ENCODE assay signal across 8 cellular contexts in the genomic region with DNA sequence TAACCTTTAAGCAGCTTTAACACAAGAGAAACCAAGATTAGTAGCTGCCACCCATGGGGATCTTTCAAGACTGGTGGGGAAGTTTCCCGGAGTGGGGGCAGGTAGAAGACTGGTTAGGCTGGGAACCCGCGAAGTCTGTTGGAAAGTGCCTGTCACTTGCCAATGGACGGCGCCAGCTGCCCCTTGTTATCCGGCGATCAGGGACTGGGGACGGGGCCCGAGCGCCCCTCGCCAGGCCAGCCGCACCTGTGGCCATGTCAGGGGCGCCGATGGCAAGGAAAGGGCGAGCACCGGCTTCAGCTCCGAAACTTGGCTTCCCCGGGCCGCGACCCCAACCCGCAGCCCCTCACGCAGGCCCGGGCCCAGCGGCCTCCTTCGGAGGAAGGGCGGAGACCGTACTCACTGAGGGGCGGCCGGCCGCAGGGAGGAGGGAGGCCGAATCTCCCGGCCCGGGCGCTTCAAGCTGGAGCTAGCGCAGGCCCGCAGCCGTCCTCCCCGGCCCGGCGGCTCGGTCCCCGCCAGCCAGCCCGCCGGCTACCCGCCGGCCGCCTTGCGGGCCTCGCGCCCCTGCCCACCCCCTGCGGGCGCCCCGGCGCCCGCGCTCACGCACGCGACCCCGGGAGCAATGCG. TPM values are rescaled to one million over a fixed set of nuclear protein-coding genes. Genes with fewer than 3 reads are reported as not detected.
A peak's percentile ranks its signal among the peaks of the same experiment; 100 is the strongest.
DNase-seq lines count a peak whose midpoint lies in the region; ATAC-seq and TF ChIP-seq lines count a peak whose summit lies in the region.

No MANE protein-coding gene starts in this region.

- H3K4me3 ChIP-seq in GM12864 (ENCODE audit: low read depth, low read length) (peak overlapping the region; percentile 55), HCT116 (replicated peaks in 1 of 2; ENCODE audit: low read depth in 1 of 2, low read length in 2 of 2) (peak overlapping the region; percentile 66 to 88), OCI-LY7 (ENCODE audit: low read depth, low read length, poor library complexity, severe bottlenecking) (peak overlapping the region; percentile 79), cardiac muscle cell (peak overlapping the region; percentile 46), parathyroid adenoma (ENCODE audit: low read depth, low read length) (peak overlapping the region; percentile 74)

- H3K36me3 ChIP-seq in HCT116 (ENCODE audit: control insufficient read depth in 1 of 2, insufficient read depth in 2 of 2, low read length in 2 of 2) (peaks cover 5 to 7% of the 10 kb centered on the region in 2 experiments; a peak in 3 of 4 replicates), OCI-LY7 (ENCODE audit: insufficient read depth, low read length) (peaks cover 32% of the 10 kb centered on the region), cardiac muscle cell (peaks cover 15% of the 10 kb centered on the region), parathyroid adenoma (ENCODE audit: control insufficient read depth, insufficient read depth, low read length) (no peaks in the 10 kb centered on the region)

- CTCF ChIA-PET in HCT116 (lab: Charles Lee) (no interaction called here), OCI-LY7 (lab: Charles Lee; ENCODE audit: unreplicated experiment) (interaction anchor here (0.5 kb wide), 1 partner anchor 267 kb away, joined by 3 read pairs; no protein-coding TSS in a partner anchor)

- H3K9me3 ChIP-seq in HCT116 (ENCODE audit: control insufficient read depth in 1 of 2, insufficient read depth in 1 of 2, low read depth in 1 of 2, low read length in 2 of 2) (no peaks in the 10 kb centered on the region), OCI-LY7 (ENCODE audit: low read length) (no peaks in the 10 kb centered on the region), cardiac muscle cell (ENCODE audit: low read depth) (no peaks in the 10 kb centered on the region), parathyroid adenoma (ENCODE audit: control insufficient read depth, low read length) (no peaks in the 10 kb centered on the region)

- DNase-seq in GM12864 (ENCODE audit: low read depth) (no peak), HCT116 (ENCODE audit: low read depth, low spot score) (no peak), OCI-LY7 (ENCODE audit: low spot score) (peak; percentile 52), cardiac muscle cell (ENCODE audit: low read depth in 1 of 2, low spot score in 1 of 2) (peak; percentile 46 to 74), NCI-H774 (lab: John Stamatoyannopoulos, UW) (no peak)
- peak; percentile 26 for DNase-seq in activated naive CD4-positive, alpha-beta T cell treated with anti-CD3 and anti-CD28 coated beads, Interleukin-2, amount 50 U/mL, for 16 hours

- peak overlapping the region; percentile 88 for H3K4me2 ChIP-seq in HCT116 (ENCODE audit: low read length)
- H3K4me2 ChIP-seq in OCI-LY7 (ENCODE audit: low read length) = peak overlapping the region; percentile 95
- peak overlapping the region; percentile 72 for H3K4me2 ChIP-seq in parathyroid adenoma (ENCODE audit: low read length)

- intact Hi-C loops in HCT116 (cut with micrococcal nuclease) = loop anchor here (5.0 kb wide), 1 partner anchor 143 kb away; no protein-coding TSS in a partner anchor
- intact Hi-C loops in OCI-LY7 (cut with micrococcal nuclease; ENCODE audit: unreplicated experiment) = no loop called here

- TF ChIP-seq CTCF in GM12864 (IDR thresholded peaks at IDR 0.05; ENCODE audit: low read depth, low read length, missing control alignments) (no peak), HCT116 (IDR thresholded peaks at IDR 0.05 in 2 of 3, conservative IDR thresholded peaks at IDR 0.05 in 1 of 3; ENCODE audit: borderline replicate concordance in 1 of 3, insufficient read depth in 1 of 3, low read depth in 2 of 3, low read length in 2 of 3) (no peak), OCI-LY7 (conservative IDR thresholded peaks at IDR 0.05; ENCODE audit: low read length) (no peak), cardiac muscle cell (IDR thresholded peaks at IDR 0.05; ENCODE audit: low read depth, low read length) (no peak), parathyroid adenoma (IDR thresholded peaks at IDR 0.05) (no peak)

- H3K9ac ChIP-seq in HCT116 (ENCODE audit: low read length) = peak overlapping the region; percentile 80
- H3K9ac ChIP-seq in parathyroid adenoma = no peak overlapping the region

- H3K27me3 ChIP-seq in HCT116 (ENCODE audit: insufficient read depth, low read length) (no peaks in the 10 kb centered on the region), cardiac muscle cell (no peaks in the 10 kb centered on the region), parathyroid adenoma (ENCODE audit: control insufficient read depth, insufficient read depth, low read length) (no peaks in the 10 kb centered on the region)

- TF ChIP-seq POLR2A in HCT116 (IDR thresholded peaks at IDR 0.05; ENCODE audit: borderline replicate concordance, extremely low read depth, insufficient read depth, insufficient read length) = no peak

- no peak for TF ChIP-seq RAD21 in HCT116 (IDR thresholded peaks at IDR 0.05; ENCODE audit: low read depth)

- H4K20me1 ChIP-seq in HCT116 (ENCODE audit: insufficient read depth) = no peaks in the 10 kb centered on the region
- peaks cover 8% of the 10 kb centered on the region; the same call in 1 of the 2 replicates for H4K20me1 ChIP-seq in OCI-LY7 (ENCODE audit: insufficient read depth, low read length)

- H3K27ac ChIP-seq in HCT116 (ENCODE audit: low read depth, low read length) (peak overlapping the region; percentile 88), OCI-LY7 (ENCODE audit: low read depth, low read length, poor library complexity, severe bottlenecking) (peak overlapping the region; percentile 97), cardiac muscle cell (peak overlapping the region; percentile 95), parathyroid adenoma (peak overlapping the region; percentile 16)

- no TSS peak for BruUV-seq in HCT116 (replicated peaks; lab: Mats Ljungman, UMichigan)
- BruUV-seq in OCI-LY7 (replicated peaks; lab: Mats Ljungman, UMichigan) = no TSS peak

- H3K9me2 ChIP-seq in HCT116 (ENCODE audit: insufficient read depth) (no peaks in the 10 kb centered on the region), OCI-LY7 (ENCODE audit: insufficient read depth, low read length) (no peaks in the 10 kb centered on the region)

- POLR2A ChIA-PET in HCT116 (lab: Charles Lee) (no interaction called here), OCI-LY7 (lab: Charles Lee) (interaction anchor here (1.2 kb wide), 1 partner anchor 142 kb away, joined by 3 read pairs; no protein-coding TSS in a partner anchor)

- RAD21 ChIA-PET in HCT116 (lab: Charles Lee; ENCODE audit: low non-redundant PET in 1 of 2, low total read pairs in 2 of 2, uncharacterized antibody in 2 of 2, unreplicated experiment in 2 of 2) = no interaction called here

- H2AFZ ChIP-seq in HCT116 (ENCODE audit: low read depth, low read length, poor library complexity, severe bottlenecking) (no peak overlapping the region), OCI-LY7 (ENCODE audit: low read length) (no peak overlapping the region), parathyroid adenoma (peak overlapping the region; percentile 74)

- peaks cover 17 to 18% of the 10 kb centered on the region in 2 experiments for H3K4me1 ChIP-seq in HCT116 (ENCODE audit: control insufficient read depth in 1 of 2, insufficient read depth in 2 of 2, low read length in 2 of 2)
- H3K4me1 ChIP-seq in OCI-LY7 (ENCODE audit: insufficient read depth, low read length, poor library complexity, severe bottlenecking) = peaks cover 43% of the 10 kb centered on the region
- peaks cover 6% of the 10 kb centered on the region for H3K4me1 ChIP-seq in cardiac muscle cell (ENCODE audit: low read depth)
- no peaks in the 10 kb centered on the region for H3K4me1 ChIP-seq in parathyroid adenoma

- H3K79me2 ChIP-seq in HCT116 (ENCODE audit: insufficient read depth, low read length) (peaks cover 42% of the 10 kb centered on the region), OCI-LY7 (ENCODE audit: insufficient read depth, low read depth, low read length) (peaks cover 36% of the 10 kb centered on the region), parathyroid adenoma (peaks cover under 1% of the 10 kb centered on the region)

- ATAC-seq in HCT116 = peak; percentile 55
- no peak for ATAC-seq in HG03108 (IDR thresholded peaks at IDR 0.05; ENCODE audit: unreplicated experiment)

TF ChIP-seq in HCT116, 20 proteins besides CTCF, POLR2A, EP300 and RAD21:
- TF ChIP-seq ZFX (IDR thresholded peaks at IDR 0.05) = peak; percentile 94
- no peak for TF ChIP-seq SIN3A (IDR thresholded peaks at IDR 0.05; ENCODE audit: low read depth)
- TF ChIP-seq, protein P1, sequence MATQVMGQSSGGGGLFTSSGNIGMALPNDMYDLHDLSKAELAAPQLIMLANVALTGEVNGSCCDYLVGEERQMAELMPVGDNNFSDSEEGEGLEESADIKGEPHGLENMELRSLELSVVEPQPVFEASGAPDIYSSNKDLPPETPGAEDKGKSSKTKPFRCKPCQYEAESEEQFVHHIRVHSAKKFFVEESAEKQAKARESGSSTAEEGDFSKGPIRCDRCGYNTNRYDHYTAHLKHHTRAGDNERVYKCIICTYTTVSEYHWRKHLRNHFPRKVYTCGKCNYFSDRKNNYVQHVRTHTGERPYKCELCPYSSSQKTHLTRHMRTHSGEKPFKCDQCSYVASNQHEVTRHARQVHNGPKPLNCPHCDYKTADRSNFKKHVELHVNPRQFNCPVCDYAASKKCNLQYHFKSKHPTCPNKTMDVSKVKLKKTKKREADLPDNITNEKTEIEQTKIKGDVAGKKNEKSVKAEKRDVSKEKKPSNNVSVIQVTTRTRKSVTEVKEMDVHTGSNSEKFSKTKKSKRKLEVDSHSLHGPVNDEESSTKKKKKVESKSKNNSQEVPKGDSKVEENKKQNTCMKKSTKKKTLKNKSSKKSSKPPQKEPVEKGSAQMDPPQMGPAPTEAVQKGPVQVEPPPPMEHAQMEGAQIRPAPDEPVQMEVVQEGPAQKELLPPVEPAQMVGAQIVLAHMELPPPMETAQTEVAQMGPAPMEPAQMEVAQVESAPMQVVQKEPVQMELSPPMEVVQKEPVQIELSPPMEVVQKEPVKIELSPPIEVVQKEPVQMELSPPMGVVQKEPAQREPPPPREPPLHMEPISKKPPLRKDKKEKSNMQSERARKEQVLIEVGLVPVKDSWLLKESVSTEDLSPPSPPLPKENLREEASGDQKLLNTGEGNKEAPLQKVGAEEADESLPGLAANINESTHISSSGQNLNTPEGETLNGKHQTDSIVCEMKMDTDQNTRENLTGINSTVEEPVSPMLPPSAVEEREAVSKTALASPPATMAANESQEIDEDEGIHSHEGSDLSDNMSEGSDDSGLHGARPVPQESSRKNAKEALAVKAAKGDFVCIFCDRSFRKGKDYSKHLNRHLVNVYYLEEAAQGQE (IDR thresholded peaks at IDR 0.05; ENCODE audit: low read depth) = no peak

RNA-seq across cellular contexts. Expression of a gene that starts 0.5 kb away (rescaled TPM):
- total RNA-seq in HCT116 (2021; ENCODE audit: unreplicated experiment) (24.2 TPM), OCI-LY7 (2022) (40.3 and 46.0 TPM in 2 replicates), cardiac muscle cell (15.8 and 18.0 TPM in 2 replicates)
- polyA plus RNA-seq in HCT116 (2012) = 16.1 and 16.3 TPM in 2 replicates
- total RNA-seq in OCI-LY7 (2014; rRNA removed; shearing (Covaris generic)) = 12.5 and 18.1 TPM in 2 replicates
- polyA plus RNA-seq in cardiac muscle cell = 26.5 and 38.7 TPM in 2 replicates

RNA-seq across cellular contexts. Expression of a gene that starts 7.2 kb away (rescaled TPM):
- total RNA-seq in HCT116 (2021; ENCODE audit: unreplicated experiment) (53.1 TPM), OCI-LY7 (2022) (132 and 145 TPM in 2 replicates), cardiac muscle cell (18.2 and 23.8 TPM in 2 replicates)
- 28.9 and 29.9 TPM in 2 replicates for polyA plus RNA-seq in HCT116 (2012)
- 72.6 and 73.3 TPM in 2 replicates for total RNA-seq in OCI-LY7 (2014; rRNA removed; shearing (Covaris generic))
- polyA plus RNA-seq in cardiac muscle cell = 13.6 and 22.0 TPM in 2 replicates

Comparison
In these comparisons a context has a peak if more than half of its experiments do, and no peak if none do; other contexts are left out.
1. DNase-seq: peak in OCI-LY7 (single experiment), activated naive CD4-positive, alpha-beta T cell treated with anti-CD3 and anti-CD28 coated beads, Interleukin-2, amount 50 U/mL, for 16 hours (single experiment) and cardiac muscle cell (2 of 2); none in GM12864 (single experiment), HCT116 (single experiment) and NCI-H774 (single experiment).
2. H3K27ac ChIP-seq: peak in every context shown above with its lines; median percentile 97 in OCI-LY7; 95 in cardiac muscle cell; 88 in HCT116; 16 in parathyroid adenoma.
3. Peak in every context shown above with its lines, with median percentiles within 50 percentile points of each other: H3K4me3 ChIP-seq and H3K4me2 ChIP-seq.